Comparison of ENCODE assay signal across 10 cellular contexts in the genomic region with DNA sequence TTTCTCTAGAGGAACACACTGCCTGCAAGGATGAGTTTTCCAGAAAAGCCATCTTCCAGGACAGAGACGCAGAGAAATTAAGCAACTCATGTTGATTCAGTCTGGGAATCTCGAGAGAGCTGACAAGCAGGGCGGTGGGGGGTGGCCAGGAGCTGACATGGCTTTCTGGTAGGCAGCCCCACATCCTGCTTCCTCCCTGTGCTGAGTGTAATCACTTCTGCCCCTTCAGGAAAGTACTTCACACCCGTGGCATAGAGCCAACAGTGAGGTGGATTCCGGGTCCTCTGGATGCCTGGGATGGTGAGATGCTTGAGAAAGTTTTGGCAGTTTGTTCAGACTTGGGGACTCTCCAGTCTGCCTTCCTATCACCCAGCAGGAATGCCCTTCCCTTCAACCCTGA.
A peak's percentile ranks its signal among the peaks of the same experiment; 100 is the strongest.
DNase-seq lines count a peak whose midpoint lies in the region; ATAC-seq and TF ChIP-seq lines count a peak whose summit lies in the region.
"Had no signal": no experiment of that assay in that cellular context is flagged by ENCODE, and none has a peak within 500 bp of the region (broad histone marks: within the 10 kb centered on the region; RNA-seq: fewer than 3 reads in every experiment).

No MANE protein-coding gene starts in this region.

- BruUV-seq in IMR-90 (replicated peaks; lab: Mats Ljungman, UMichigan) = no TSS peak
- BruUV-seq in mammary epithelial cell (replicated peaks; lab: Mats Ljungman, UMichigan) = no TSS peak

- H3K79me1 ChIP-seq in IMR-90 (ENCODE audit: low read depth in 1 of 2, low read length in 2 of 2) = no peaks in the 10 kb centered on the region

- no peak overlapping the region for H2AK9ac ChIP-seq in IMR-90 (replicated peaks; ENCODE audit: low read depth, low read length, poor library complexity)

- H4K91ac ChIP-seq in IMR-90 (ENCODE audit: insufficient read depth, low read depth, low read length) = no peak overlapping the region

- dilution Hi-C loops in IMR-90 (cut with HindIII; ENCODE audit: low sequenced_read_pairs, unreplicated experiment) (no loop called here), mammary epithelial cell (cut with HindIII; ENCODE audit: low sequenced_read_pairs) (loop anchor here (5.0 to 25.0 kb wide), 2 partner anchors 127 to 212 kb away; a partner anchor contains a TSS)

- no peak overlapping the region for H3K14ac ChIP-seq in IMR-90 (replicated peaks; ENCODE audit: low read depth, low read length)

- no peaks in the 10 kb centered on the region for H3K9me3 Mint-ChIP-seq in stimulated activated memory B cell treated with anti-CD40 and anti-IgM and Interleukin-4, amounts not matched to agents 10 μg/mL and 1 μg/mL and 100 μg/mL, for 72 hours

- in situ Hi-C loops in IMR-90 (cut with MboI; ENCODE audit: low sequenced_read_pairs) = loop anchor here (5.0 to 10.0 kb wide), 2 partner anchors 227 to 370 kb away; no protein-coding TSS in a partner anchor
- in situ Hi-C loops in mammary epithelial cell (cut with MboI; ENCODE audit: low sequenced_read_pairs in 2 of 2) = loop anchor here (10.0 to 25.0 kb wide), 5 partner anchors 210 to 780 kb away; no protein-coding TSS in a partner anchor

- TF ChIP-seq POLR2A in IMR-90 (IDR thresholded peaks at IDR 0.05; ENCODE audit: low read depth, low read length) = no peak

- peak; percentile 44 for DNase-seq in AG20443 (ENCODE audit: low spot score)
- DNase-seq in IMR-90 = peak; percentile 44
- DNase-seq in mammary epithelial cell = peak; percentile 61
- peak; percentile 28 for DNase-seq in left kidney (ENCODE audit: low read depth, low spot score)
- DNase-seq in stimulated activated CD8-positive, alpha-beta memory T cell treated with anti-CD3 and anti-CD28 coated beads, Interleukin-4, amount 100 ng/mL, for 48 hours = no peak
- DNase-seq in cortex of kidney (lab: John Stamatoyannopoulos, UW) = no peak
- DNase-seq: activated CD4-positive, alpha-beta T cell treated with anti-CD3 and anti-CD28 coated beads for 1 hour had no signal

- H3K27me3 ChIP-seq in IMR-90 (ENCODE audit: control insufficient read depth, insufficient read depth, low read length) (no peaks in the 10 kb centered on the region), mammary epithelial cell (ENCODE audit: insufficient read depth, low read length) (no peaks in the 10 kb centered on the region)

- CTCF ChIA-PET in IMR-90 (lab: Yijun Ruan, JAX) = no interaction called here
- CTCF ChIA-PET in mammary epithelial cell (lab: Charles Lee; ENCODE audit: low non-redundant PET) = no interaction called here

- H3K9me3 ChIP-seq in IMR-90 (ENCODE audit: control insufficient read depth, insufficient read depth, low read length) (no peaks in the 10 kb centered on the region), mammary epithelial cell (replicated peaks; ENCODE audit: insufficient read depth, low read length) (no peaks in the 10 kb centered on the region)

- H3K36me3 Mint-ChIP-seq in stimulated activated memory B cell treated with anti-CD40 and anti-IgM and Interleukin-4, amounts not matched to agents 10 μg/mL and 1 μg/mL and 100 μg/mL, for 72 hours = no peaks in the 10 kb centered on the region

- H3K27me3 Mint-ChIP-seq in stimulated activated memory B cell treated with anti-CD40 and anti-IgM and Interleukin-4, amounts not matched to agents 10 μg/mL and 1 μg/mL and 100 μg/mL, for 72 hours = peaks cover 59% of the 10 kb centered on the region

- H3K9ac ChIP-seq in IMR-90 (ENCODE audit: low read depth, low read length) = no peak overlapping the region
- H3K9ac ChIP-seq in mammary epithelial cell (ENCODE audit: insufficient read depth, low read length) = no peak overlapping the region

- no peak overlapping the region for H4K5ac ChIP-seq in IMR-90 (ENCODE audit: low read depth, low read length)

- intact Hi-C loops in IMR-90 (cut with micrococcal nuclease) (loop anchor here (10.0 kb wide), 1 partner anchor 130 kb away; no protein-coding TSS in a partner anchor), mammary epithelial cell (cut with micrococcal nuclease) (no loop called here)

- H3K23ac ChIP-seq in IMR-90 (ENCODE audit: low read depth, low read length) = no peak overlapping the region

- TF ChIP-seq CTCF in IMR-90 (conservative IDR thresholded peaks at IDR 0.05; ENCODE audit: low read depth, low read length) (no peak), mammary epithelial cell (conservative IDR thresholded peaks at IDR 0.05 in 1 of 2, IDR thresholded peaks at IDR 0.05 in 1 of 2; ENCODE audit: extremely low read depth in 1 of 2, insufficient read depth in 1 of 2, low read depth in 1 of 2, low read length in 2 of 2) (no peak)

- no peak overlapping the region for H2BK120ac ChIP-seq in IMR-90 (ENCODE audit: low read depth, low read length)

- H3K4me2 ChIP-seq in IMR-90 (ENCODE audit: low read depth, low read length) (no peak overlapping the region), mammary epithelial cell (ENCODE audit: insufficient read depth, low read depth, low read length) (no peak overlapping the region)

- POLR2A ChIA-PET in IMR-90 (lab: Charles Lee; ENCODE audit: unreplicated experiment) = no interaction called here

- peaks cover 35% of the 10 kb centered on the region for H3K79me2 ChIP-seq in mammary epithelial cell (ENCODE audit: insufficient read depth, low read length)

- no peak overlapping the region for H2BK20ac ChIP-seq in IMR-90 (ENCODE audit: low read depth, low read length)

- no peak overlapping the region for H3K18ac ChIP-seq in IMR-90 (ENCODE audit: low read depth, low read length)

- H3K4ac ChIP-seq in IMR-90 (ENCODE audit: low read depth, low read length) = no peak overlapping the region

- H2BK5ac ChIP-seq in IMR-90 (ENCODE audit: low read depth, low read length, poor library complexity, severe bottlenecking) = no peak overlapping the region

- H3K56ac ChIP-seq in IMR-90 (ENCODE audit: extremely low read depth, insufficient read depth, low read length) = no peak overlapping the region

- H2BK15ac ChIP-seq in IMR-90 (ENCODE audit: low read depth, low read length) = no peak overlapping the region

- no peaks in the 10 kb centered on the region for H3K9me1 ChIP-seq in IMR-90 (ENCODE audit: insufficient read depth, low read length)

- H3K4me3 ChIP-seq in IMR-90 (ENCODE audit: insufficient read depth, low read depth, low read length) = no peak overlapping the region
- H3K4me3 ChIP-seq in mammary epithelial cell (replicated peaks in 1 of 3; ENCODE audit: insufficient read depth in 1 of 3, low read depth in 2 of 3, low read length in 3 of 3) = no peak overlapping the region

- no peak overlapping the region for H4K8ac ChIP-seq in IMR-90 (ENCODE audit: low read depth in 2 of 2, low read length in 2 of 2)

- H2AFZ ChIP-seq in IMR-90 (replicated peaks; ENCODE audit: low read length, poor library complexity) (no peak overlapping the region), mammary epithelial cell (ENCODE audit: low read depth, low read length) (no peak overlapping the region)

- no peak overlapping the region for H3K4me3 Mint-ChIP-seq in stimulated activated memory B cell treated with anti-CD40 and anti-IgM and Interleukin-4, amounts not matched to agents 10 μg/mL and 1 μg/mL and 100 μg/mL, for 72 hours

- no peak overlapping the region for H3K27ac Mint-ChIP-seq in stimulated activated memory B cell treated with anti-CD40 and anti-IgM and Interleukin-4, amounts not matched to agents 10 μg/mL and 1 μg/mL and 100 μg/mL, for 72 hours

- no peaks in the 10 kb centered on the region for H4K20me1 ChIP-seq in IMR-90 (ENCODE audit: insufficient read depth, low read length)
- H4K20me1 ChIP-seq in mammary epithelial cell (ENCODE audit: insufficient read depth, low read length) = no peaks in the 10 kb centered on the region

- WGBS in IMR-90 (ENCODE audit: extremely low coverage in 2 of 2, insufficient read length in 1 of 2), 2 experiments = no CpG with 5 or more reads among the region's 5 CpGs
- WGBS in mammary epithelial cell (ENCODE audit: low coverage, missing lambda C conversion rate) = 70% methylated on average over 2 of the region's 5 CpGs

- no peak overlapping the region for H3K27ac ChIP-seq in IMR-90 (ENCODE audit: insufficient read depth, low read length)
- no peak overlapping the region for H3K27ac ChIP-seq in mammary epithelial cell (ENCODE audit: insufficient read depth, low read depth, low read length)

- ATAC-seq in IMR-90 (ENCODE audit: low read depth) (no peak), HG02610 (IDR thresholded peaks at IDR 0.05; ENCODE audit: unreplicated experiment) (no peak)
- ATAC-seq in stimulated activated memory B cell treated with anti-CD40 and anti-IgM and Interleukin-4, amounts not matched to agents 10 μg/mL and 1 μg/mL and 100 μg/mL, for 72 hours = no peak
- ATAC-seq: left lobe of liver had no signal

- no peak for TF ChIP-seq RAD21 in IMR-90 (IDR thresholded peaks at IDR 0.05; ENCODE audit: low read length)

- H3K36me3 ChIP-seq in IMR-90 (ENCODE audit: control insufficient read depth, insufficient read depth, low read length) (no peaks in the 10 kb centered on the region), mammary epithelial cell (ENCODE audit: insufficient read depth, low read length) (no peaks in the 10 kb centered on the region)

- H3K4me1 ChIP-seq in IMR-90 (ENCODE audit: control insufficient read depth, insufficient read depth, low read length) (no peaks in the 10 kb centered on the region), mammary epithelial cell (ENCODE audit: insufficient read depth, low read length) (peaks cover 4% of the 10 kb centered on the region)

- H2AK5ac ChIP-seq in IMR-90 (ENCODE audit: low read depth, low read length) = no peak overlapping the region

- H3K4me1 Mint-ChIP-seq in stimulated activated memory B cell treated with anti-CD40 and anti-IgM and Interleukin-4, amounts not matched to agents 10 μg/mL and 1 μg/mL and 100 μg/mL, for 72 hours = peaks cover 20% of the 10 kb centered on the region

TF ChIP-seq in IMR-90, 13 proteins besides CTCF, POLR2A, EP300 and RAD21:
- no peak for TF ChIP-seq MAZ (IDR thresholded peaks at IDR 0.05; ENCODE audit: borderline replicate concordance, low read depth, low read length)
- peak; percentile 39; the same call in 1 of the 2 replicates for TF ChIP-seq CEBPB (IDR thresholded peaks at IDR 0.05; ENCODE audit: low read depth, low read length)

Comparison
In these comparisons a context has a peak if more than half of its experiments do, and no peak if none do; other contexts are left out.
1. DNase-seq: peak in AG20443 (single experiment), IMR-90 (single experiment), mammary epithelial cell (single experiment) and left kidney (single experiment); none in stimulated activated CD8-positive, alpha-beta memory T cell treated with anti-CD3 and anti-CD28 coated beads, Interleukin-4, amount 100 ng/mL, for 48 hours (single experiment) and cortex of kidney (single experiment).